2 cellular contexts compared by ENCODE assay signal in the genomic region with DNA sequence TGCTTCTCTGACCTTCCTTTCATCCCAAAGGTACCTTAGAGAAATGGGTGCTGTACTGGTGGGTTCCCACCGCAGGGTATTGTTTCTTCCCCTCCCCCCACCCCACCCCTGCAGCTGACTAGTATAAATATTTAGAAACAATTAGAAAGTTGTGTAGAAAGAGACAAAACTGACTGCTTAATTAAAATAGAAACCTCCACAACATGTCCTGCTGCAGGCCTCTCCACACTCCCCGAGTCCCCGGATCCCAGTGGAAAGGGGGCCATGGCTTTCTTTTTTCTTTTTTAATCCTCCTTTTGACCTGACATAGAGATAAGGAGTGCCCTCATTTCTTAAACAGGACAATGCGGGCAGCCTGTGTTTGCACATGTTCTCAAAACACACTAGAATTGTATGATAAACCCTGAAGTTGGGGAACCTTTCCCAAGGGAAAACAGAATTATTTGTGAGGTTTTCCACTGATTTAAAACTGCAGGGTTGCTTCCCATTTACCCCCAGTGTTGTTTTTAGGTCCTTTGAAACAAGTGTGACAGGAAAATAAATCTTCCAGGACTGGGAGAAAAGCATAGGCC.
TF ChIP-seq lines count a peak whose summit lies in the region.

No MANE protein-coding gene starts in this region.

TF ChIP-seq in HCT116, 20 proteins besides CTCF, POLR2A, EP300 and RAD21 (continued from another document):
- no peak for TF ChIP-seq POLR2AphosphoS5 (IDR thresholded peaks at IDR 0.05; ENCODE audit: low read depth, low read length)
- TF ChIP-seq, protein P1, sequence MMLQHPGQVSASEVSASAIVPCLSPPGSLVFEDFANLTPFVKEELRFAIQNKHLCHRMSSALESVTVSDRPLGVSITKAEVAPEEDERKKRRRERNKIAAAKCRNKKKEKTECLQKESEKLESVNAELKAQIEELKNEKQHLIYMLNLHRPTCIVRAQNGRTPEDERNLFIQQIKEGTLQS (IDR thresholded peaks at IDR 0.05): no peak
TF ChIP-seq in HCT116: peak in this region for 0.

TF ChIP-seq in liver, 16 proteins besides CTCF, POLR2A, EP300 and RAD21 (continued from another document):
- TF ChIP-seq RXRA (IDR thresholded peaks at IDR 0.05) (no peak), TAF1 (conservative IDR thresholded peaks at IDR 0.05) (no peak), JUND (IDR thresholded peaks at IDR 0.05) (no peak), HNF4G (IDR thresholded peaks at IDR 0.05) (no peak), GABPA (IDR thresholded peaks at IDR 0.05 in 1 of 2, conservative IDR thresholded peaks at IDR 0.05 in 1 of 2) (no peak), NR2F2 (IDR thresholded peaks at IDR 0.05) (no peak), YY1 (IDR thresholded peaks at IDR 0.05) (no peak), HNF4A (conservative IDR thresholded peaks at IDR 0.05) (no peak)
- TF ChIP-seq, protein P2, sequence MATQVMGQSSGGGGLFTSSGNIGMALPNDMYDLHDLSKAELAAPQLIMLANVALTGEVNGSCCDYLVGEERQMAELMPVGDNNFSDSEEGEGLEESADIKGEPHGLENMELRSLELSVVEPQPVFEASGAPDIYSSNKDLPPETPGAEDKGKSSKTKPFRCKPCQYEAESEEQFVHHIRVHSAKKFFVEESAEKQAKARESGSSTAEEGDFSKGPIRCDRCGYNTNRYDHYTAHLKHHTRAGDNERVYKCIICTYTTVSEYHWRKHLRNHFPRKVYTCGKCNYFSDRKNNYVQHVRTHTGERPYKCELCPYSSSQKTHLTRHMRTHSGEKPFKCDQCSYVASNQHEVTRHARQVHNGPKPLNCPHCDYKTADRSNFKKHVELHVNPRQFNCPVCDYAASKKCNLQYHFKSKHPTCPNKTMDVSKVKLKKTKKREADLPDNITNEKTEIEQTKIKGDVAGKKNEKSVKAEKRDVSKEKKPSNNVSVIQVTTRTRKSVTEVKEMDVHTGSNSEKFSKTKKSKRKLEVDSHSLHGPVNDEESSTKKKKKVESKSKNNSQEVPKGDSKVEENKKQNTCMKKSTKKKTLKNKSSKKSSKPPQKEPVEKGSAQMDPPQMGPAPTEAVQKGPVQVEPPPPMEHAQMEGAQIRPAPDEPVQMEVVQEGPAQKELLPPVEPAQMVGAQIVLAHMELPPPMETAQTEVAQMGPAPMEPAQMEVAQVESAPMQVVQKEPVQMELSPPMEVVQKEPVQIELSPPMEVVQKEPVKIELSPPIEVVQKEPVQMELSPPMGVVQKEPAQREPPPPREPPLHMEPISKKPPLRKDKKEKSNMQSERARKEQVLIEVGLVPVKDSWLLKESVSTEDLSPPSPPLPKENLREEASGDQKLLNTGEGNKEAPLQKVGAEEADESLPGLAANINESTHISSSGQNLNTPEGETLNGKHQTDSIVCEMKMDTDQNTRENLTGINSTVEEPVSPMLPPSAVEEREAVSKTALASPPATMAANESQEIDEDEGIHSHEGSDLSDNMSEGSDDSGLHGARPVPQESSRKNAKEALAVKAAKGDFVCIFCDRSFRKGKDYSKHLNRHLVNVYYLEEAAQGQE (IDR thresholded peaks at IDR 0.05): no peak
- TF ChIP-seq, protein P3, sequence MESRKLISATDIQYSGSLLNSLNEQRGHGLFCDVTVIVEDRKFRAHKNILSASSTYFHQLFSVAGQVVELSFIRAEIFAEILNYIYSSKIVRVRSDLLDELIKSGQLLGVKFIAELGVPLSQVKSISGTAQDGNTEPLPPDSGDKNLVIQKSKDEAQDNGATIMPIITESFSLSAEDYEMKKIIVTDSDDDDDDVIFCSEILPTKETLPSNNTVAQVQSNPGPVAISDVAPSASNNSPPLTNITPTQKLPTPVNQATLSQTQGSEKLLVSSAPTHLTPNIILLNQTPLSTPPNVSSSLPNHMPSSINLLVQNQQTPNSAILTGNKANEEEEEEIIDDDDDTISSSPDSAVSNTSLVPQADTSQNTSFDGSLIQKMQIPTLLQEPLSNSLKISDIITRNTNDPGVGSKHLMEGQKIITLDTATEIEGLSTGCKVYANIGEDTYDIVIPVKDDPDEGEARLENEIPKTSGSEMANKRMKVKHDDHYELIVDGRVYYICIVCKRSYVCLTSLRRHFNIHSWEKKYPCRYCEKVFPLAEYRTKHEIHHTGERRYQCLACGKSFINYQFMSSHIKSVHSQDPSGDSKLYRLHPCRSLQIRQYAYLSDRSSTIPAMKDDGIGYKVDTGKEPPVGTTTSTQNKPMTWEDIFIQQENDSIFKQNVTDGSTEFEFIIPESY (IDR thresholded peaks at IDR 0.05): no peak
